8 cellular contexts compared by ENCODE assay signal in genomic region chr1:165854101-165854845, GRCh38.
A peak's percentile ranks its signal among the peaks of the same experiment; 100 is the strongest.
DNase-seq lines count a peak whose midpoint lies in the region; ATAC-seq and TF ChIP-seq lines count a peak whose summit lies in the region.

No MANE protein-coding gene starts in this region.

- intact Hi-C loops in posterior cingulate gyrus (cut with DNase I), result no loop called here

- peak; percentile 26 for ATAC-seq in HG03175 (IDR thresholded peaks at IDR 0.05; ENCODE audit: unreplicated experiment)

- DNase-seq in AG10803 (ENCODE audit: low read depth) (peak; percentile 99), UCSD-AML1 (lab: John Stamatoyannopoulos, UW; ENCODE audit: unreplicated experiment) (peak; percentile 33), islet precursor cell (peak; percentile 91), cerebellar nuclear complex (lab: John Stamatoyannopoulos, UW) (no peak), RPMI8226 (no peak), posterior cingulate gyrus (no peak), NCI-H2029 (lab: John Stamatoyannopoulos, UW) (no peak)

- H3K4me3 ChIP-seq in AG10803 (ENCODE audit: low read length), result peak overlapping the region; percentile 20; the same call in 1 of the 2 replicates

- no peak for TF ChIP-seq CTCF in AG10803 (conservative IDR thresholded peaks at IDR 0.05; ENCODE audit: low read length)

Comparison
In these comparisons a context has a peak if more than half of its experiments do, and no peak if none do; other contexts are left out.
1. DNase-seq: peak in AG10803 (single experiment), UCSD-AML1 (single experiment) and islet precursor cell (single experiment); none in cerebellar nuclear complex (0 of 2), RPMI8226 (single experiment), posterior cingulate gyrus (0 of 10) and NCI-H2029 (single experiment).